In genomic region chr4:123110147-123110546, GRCh38 we compare ENCODE assay signal across 18 cellular contexts.
"Had no signal": no experiment of that assay in that cellular context is flagged by ENCODE, and none has a peak within 500 bp of the region (broad histone marks: within the 10 kb centered on the region; RNA-seq: fewer than 3 reads in every experiment).

No MANE protein-coding gene starts in this region.

- H3K9me3 ChIP-seq: ascending aorta, left lung, prostate gland, thyroid gland had no signal

- FAIRE-seq: islet of Langerhans had no signal

- DNase-seq: activated CD4-positive, alpha-beta T cell treated with anti-CD3 and anti-CD28 coated beads for 1 hour; activated CD4-positive, alpha-beta T cell treated with anti-CD3 and anti-CD28 coated beads, Interleukin-2, amount 50 U/mL, for 4 hours; activated naive CD4-positive, alpha-beta T cell treated with Interleukin-2 at 50 U/mL for 16 hours; erythroblast; foreskin melanocyte; left lung; nephron progenitor cell; occipital lobe; stimulated activated CD4-positive, alpha-beta T cell treated with anti-CD3 and anti-CD28 coated beads, Interleukin-12 subunit alpha, Interleukin-12 subunit beta, amount 100 ng/mL, for 4 hours; stimulated activated CD4-positive, alpha-beta T cell treated with anti-CD3 and anti-CD28 coated beads, Interleukin-2, amount 100 ng/mL, for 24 hours; thyroid gland had no signal

- H3K27me3 ChIP-seq: ascending aorta, breast epithelium, left lung, thyroid gland had no signal

- H3K4me1 ChIP-seq: ascending aorta, breast epithelium, left lung, thyroid gland had no signal

- H3K4me3 ChIP-seq: ascending aorta, breast epithelium, left lung, prostate gland, thyroid gland had no signal

- ATAC-seq: activated T-helper 17 cell treated with anti-CD3 and anti-CD28 coated beads, Interleukin-2, amount 50 U/mL, for 72 hours; left lung; stimulated activated memory B cell treated with anti-CD40 and anti-IgM and Interleukin-4, amounts not matched to agents 10 μg/mL and 1 μg/mL and 100 μg/mL, for 72 hours had no signal

- H3K36me3 ChIP-seq: ascending aorta, breast epithelium, prostate gland, thyroid gland had no signal

- H3K27ac ChIP-seq: ascending aorta, breast epithelium, prostate gland, thyroid gland, VCaP had no signal
